ENCODE assay signal across 8 cellular contexts in the genomic region with DNA sequence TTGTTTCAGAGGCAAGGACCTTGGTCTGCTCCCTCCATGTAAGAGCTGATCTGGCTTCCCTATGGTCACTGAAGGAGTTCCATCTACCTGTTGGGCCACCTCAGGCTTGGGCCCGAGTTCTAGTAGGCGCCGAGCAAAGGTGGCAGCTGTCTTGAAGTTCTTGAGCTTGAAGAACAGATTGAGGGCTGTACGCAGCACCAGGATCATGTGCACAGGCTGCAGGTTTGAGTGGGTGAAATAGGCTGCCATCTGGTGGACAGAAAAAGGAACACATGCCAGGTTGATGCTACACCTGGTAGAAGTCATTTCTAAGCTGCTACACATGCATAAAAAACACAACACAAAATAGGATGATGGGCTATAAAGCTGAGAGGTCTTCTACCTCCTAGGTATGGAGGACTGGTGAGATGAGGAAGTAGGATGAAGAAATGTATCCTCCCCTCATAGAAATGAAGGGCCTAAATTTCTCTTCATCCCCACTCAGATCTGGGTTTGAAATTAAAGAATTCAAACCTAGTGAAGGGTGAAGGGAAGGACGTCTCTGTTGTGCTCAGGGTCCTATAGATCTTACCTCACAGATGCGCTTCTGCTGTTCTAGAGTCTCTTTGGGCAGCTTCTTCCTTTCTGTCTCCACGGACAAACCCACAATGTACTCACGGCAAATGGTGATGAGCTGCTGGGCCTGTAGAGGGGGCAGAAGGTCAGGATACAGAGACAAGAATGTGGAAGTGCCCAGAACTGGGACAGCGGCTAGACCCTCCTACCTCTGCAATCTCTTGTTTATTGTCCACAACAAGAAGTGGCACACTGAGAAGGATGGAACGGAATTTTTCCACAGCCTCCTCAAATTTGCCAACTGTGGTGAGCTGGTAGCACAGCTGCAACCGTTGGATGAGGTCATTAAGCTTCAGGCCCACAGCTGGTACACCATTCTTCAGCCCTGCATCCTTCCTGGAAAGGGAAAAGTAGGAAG. TPM values are rescaled to one million over a fixed set of nuclear protein-coding genes. Genes with fewer than 3 reads are reported as not detected.
DNase-seq lines count a peak whose midpoint lies in the region; ATAC-seq and TF ChIP-seq lines count a peak whose summit lies in the region.

No MANE protein-coding gene starts in this region.

- DNase-seq in D341Med (ENCODE audit: low spot score) (peak; percentile 84), H4 (ENCODE audit: low spot score) (peak; percentile 68), NCI-H1417 treated with DMSO at 0.1 percent for 48 hours (lab: John Stamatoyannopoulos, UW) (peak; percentile 5), T follicular helper cell (ENCODE audit: low read depth) (peak; percentile 56), adrenal gland (peak; percentile 63 to 89 (median 77)), heart left ventricle (peak in 4 of 5 donors; percentile 44 to 60 (median 53)), putamen (ENCODE audit: low spot score) (peak; percentile 73)

- H3K27me3 ChIP-seq in adrenal gland (no peaks in the 10 kb centered on the region), heart left ventricle (no peaks in the 10 kb centered on the region)

- H3K9me3 ChIP-seq in adrenal gland (replicated peaks in 1 of 3) (no peaks in the 10 kb centered on the region), heart left ventricle (no peaks in the 10 kb centered on the region)

- peak overlapping the region in 2 of 5 donors; percentile 42 to 67 for H3K27ac ChIP-seq in adrenal gland
- peak overlapping the region in 1 of 12 donors; percentile 32 for H3K27ac ChIP-seq in heart left ventricle

- TF ChIP-seq CTCF in adrenal gland (IDR thresholded peaks at IDR 0.05) (peak; percentile 73 to 83 (median 80)), heart left ventricle (IDR thresholded peaks at IDR 0.05) (peak; percentile 62 to 86 (median 78))

- intact Hi-C loops in adrenal gland (cut with DNase I), result loop anchor here (5.0 kb wide), 1 partner anchor 99 kb away; a partner anchor contains a TSS
- intact Hi-C loops in heart left ventricle (cut with DNase I), result loop anchor here in 9 of 10 donors (1.0 to 5.0 kb wide), 7 partner anchors 74 to 194 kb away; a partner anchor contains a TSS

- ATAC-seq in heart left ventricle (peak; percentile 73 to 90 (median 82)), HG02970 (IDR thresholded peaks at IDR 0.05; ENCODE audit: low FRiP score, unreplicated experiment) (no peak)

- H3K4me1 ChIP-seq in adrenal gland (replicated peaks in 1 of 2), result peaks cover 0 to 6% of the 10 kb centered on the region in 2 donors
- H3K4me1 ChIP-seq in heart left ventricle, result peaks cover 0 to 5% (median 0%) of the 10 kb centered on the region in 12 donors

- H3K4me3 ChIP-seq in adrenal gland (no peak overlapping the region), heart left ventricle (no peak overlapping the region)

- TF ChIP-seq POLR2A in adrenal gland (IDR thresholded peaks at IDR 0.05) (no peak), heart left ventricle (IDR thresholded peaks at IDR 0.05) (no peak)

- H3K36me3 ChIP-seq in adrenal gland (replicated peaks in 1 of 2), result peaks cover 0 to 83% of the 10 kb centered on the region in 2 donors
- H3K36me3 ChIP-seq in heart left ventricle, result peaks cover 11 to 89% (median 86%) of the 10 kb centered on the region in 9 donors

- WGBS in adrenal gland, 4 donors, result 44 to 53% (median 45%) methylated on average over 10 to 11 of the region's 11 CpGs
- 35 to 46% (median 43%) methylated on average over 11 of the region's 11 CpGs for WGBS in heart left ventricle, 4 donors

RNA-seq across cellular contexts. Expression of a gene that starts 6.6 kb away (rescaled TPM):
- 71.4 and 80.8 TPM in 2 replicates for total RNA-seq in H4 (2014; rRNA removed; shearing (Covaris generic))
- 100 to 1,000 TPM in 3 of 8 donors, 10 to 100 TPM in 5; 55.5 to 165 (median 88.6) TPM for total RNA-seq in adrenal gland
- 10 to 100 TPM; 15.5 to 89.1 (median 18.5) TPM for polyA plus RNA-seq in adrenal gland
- total RNA-seq in heart left ventricle, result 100 to 1,000 TPM in 1 of 9 donors, 10 to 100 TPM in 8; 65.0 to 105 (median 85.7) TPM
- polyA plus RNA-seq in heart left ventricle, result 10 to 100 TPM; 22.5 to 44.8 TPM

RNA-seq across cellular contexts. Expression of a gene that starts 29.2 kb away (rescaled TPM):
- 22.1 and 22.6 TPM in 2 replicates for total RNA-seq in H4 (2014; rRNA removed; shearing (Covaris generic))
- total RNA-seq in adrenal gland (100 to 1,000 TPM in 6 of 8 donors, 10 to 100 TPM in 2; 64.3 to 162 (median 127) TPM), heart left ventricle (100 to 1,000 TPM; 111 to 161 (median 131) TPM)
- polyA plus RNA-seq in adrenal gland (100 to 1,000 TPM in 2 of 3 donors, 10 to 100 TPM in 1; 78.9 to 140 (median 124) TPM), heart left ventricle (10 to 100 TPM; 78.4 to 96.9 TPM)

RNA-seq across cellular contexts. Expression of a gene that starts 51.5 kb away (rescaled TPM):
- 90.1 and 101 TPM in 2 replicates for total RNA-seq in H4 (2014; rRNA removed; shearing (Covaris generic))
- total RNA-seq in adrenal gland (100 to 1,000 TPM in 7 of 8 donors, 10 to 100 TPM in 1; 97.2 to 209 (median 143) TPM), heart left ventricle (100 to 1,000 TPM in 6 of 9 donors, 10 to 100 TPM in 3; 78.6 to 129 (median 115) TPM)
- polyA plus RNA-seq in adrenal gland (100 to 1,000 TPM in 1 of 3 donors, 10 to 100 TPM in 2; 58.4 to 135 (median 72.4) TPM), heart left ventricle (10 to 100 TPM; 46.9 to 97.8 TPM)

RNA-seq across cellular contexts. Expression of a gene that starts 51.6 kb away (rescaled TPM):
- 61.7 and 72.0 TPM in 2 replicates for total RNA-seq in H4 (2014; rRNA removed; shearing (Covaris generic))
- total RNA-seq in adrenal gland, result 100 to 1,000 TPM in 2 of 8 donors, 10 to 100 TPM in 6; 55.1 to 113 (median 91.5) TPM
- 100 to 1,000 TPM in 1 of 3 donors, 10 to 100 TPM in 2; 48.3 to 104 (median 48.8) TPM for polyA plus RNA-seq in adrenal gland
- total RNA-seq in heart left ventricle, result 100 to 1,000 TPM in 1 of 9 donors, 10 to 100 TPM in 8; 54.1 to 101 (median 72.2) TPM
- 10 to 100 TPM; 47.3 to 47.9 TPM for polyA plus RNA-seq in heart left ventricle

Comparison
In these comparisons a context has a peak if more than half of its experiments do, and no peak if none do; other contexts are left out.
1. DNase-seq: peak in every context shown above with its lines; median percentile 84 in D341Med; 77 in adrenal gland; 73 in putamen; 68 in H4; 56 in T follicular helper cell; 53 in heart left ventricle; 5 in NCI-H1417 treated with DMSO at 0.1 percent for 48 hours.